8 cellular contexts compared by ENCODE assay signal in genomic region chr7:118214833-118215182, GRCh38. TPM values are rescaled to one million over a fixed set of nuclear protein-coding genes. Genes with fewer than 3 reads are reported as not detected.
DNase-seq lines count a peak whose midpoint lies in the region; ATAC-seq, FAIRE-seq and TF ChIP-seq lines count a peak whose summit lies in the region.

No MANE protein-coding gene starts in this region.

- H4K20me1 ChIP-seq in BLaER1, result no peaks in the 10 kb centered on the region
- no peaks in the 10 kb centered on the region for H4K20me1 ChIP-seq in SU-DHL-6 (ENCODE audit: low read depth, low read length)

- no peaks in the 10 kb centered on the region for H3K36me3 Mint-ChIP-seq in progenitor cell of endocrine pancreas (ENCODE audit: insufficient read depth)

- intact Hi-C loops in kidney (cut with DNase I), result no loop called here

- no peaks in the 10 kb centered on the region for H3K79me2 ChIP-seq in SU-DHL-6 (ENCODE audit: insufficient read depth, low read length)

- H3K4me1 ChIP-seq in BLaER1 (no peaks in the 10 kb centered on the region), kidney (ENCODE audit: control insufficient read depth in 1 of 2, insufficient read depth in 1 of 2, low read depth in 1 of 2, low read length in 2 of 2) (no peaks in the 10 kb centered on the region)

- no peaks in the 10 kb centered on the region for H3F3A ChIP-seq in SU-DHL-6 (ENCODE audit: insufficient read depth)

- H3K9ac ChIP-seq in BLaER1 (peak overlapping the region; percentile 62; the same call in 1 of the 2 replicates), SU-DHL-6 (ENCODE audit: low read length) (peak overlapping the region; percentile 75), kidney (ENCODE audit: low read length in 2 of 2) (peak overlapping the region in 1 of 2 donors; percentile 77)

- ATAC-seq in GM21825 (IDR thresholded peaks at IDR 0.05; ENCODE audit: unreplicated experiment) (peak; percentile 11), GM19467 (IDR thresholded peaks at IDR 0.05; ENCODE audit: unreplicated experiment) (no peak)

- no peak for DNase-seq in kidney
- DNase-seq in progenitor cell of endocrine pancreas (ENCODE audit: low spot score, unreplicated experiment), result no peak
- DNase-seq in OCI-M1 (lab: John Stamatoyannopoulos, UW), result no peak
- no peak for DNase-seq in activated gamma-delta T cell treated with Interleukin-2 at 50 U/mL for 16 hours

- no peak overlapping the region for H3K27ac Mint-ChIP-seq in progenitor cell of endocrine pancreas

- no peaks in the 10 kb centered on the region for H3K9me2 ChIP-seq in SU-DHL-6 (replicated peaks; ENCODE audit: insufficient read depth, low read length)

- no peak for FAIRE-seq in kidney (lab: Jason Lieb, UNC)

- no peak for TF ChIP-seq CTCF in SU-DHL-6 (IDR thresholded peaks at IDR 0.05; ENCODE audit: insufficient read depth, low read length, poor library complexity, severe bottlenecking)
- TF ChIP-seq CTCF in kidney (IDR thresholded peaks at IDR 0.05; ENCODE audit: borderline replicate concordance, extremely low read depth, insufficient read depth), result no peak
- no peak for TF ChIP-seq CTCF in progenitor cell of endocrine pancreas (IDR thresholded peaks at IDR 0.05; ENCODE audit: unreplicated experiment)

- H3K4me1 Mint-ChIP-seq in progenitor cell of endocrine pancreas (ENCODE audit: low read depth), result peaks cover 5% of the 10 kb centered on the region

- H3K4me3 Mint-ChIP-seq in progenitor cell of endocrine pancreas (ENCODE audit: low read depth), result no peak overlapping the region

- no peak overlapping the region for H3K27ac ChIP-seq in BLaER1
- H3K27ac ChIP-seq in SU-DHL-6 (ENCODE audit: low read depth, low read length), result no peak overlapping the region
- peak overlapping the region in 1 of 2 donors; percentile 65 for H3K27ac ChIP-seq in kidney (ENCODE audit: low read depth in 2 of 2, low read length in 2 of 2)

- peak overlapping the region; percentile 94 for H2AFZ ChIP-seq in SU-DHL-6 (ENCODE audit: low read depth, low read length, severe bottlenecking)

- no peaks in the 10 kb centered on the region for H3K9me3 ChIP-seq in BLaER1
- no peaks in the 10 kb centered on the region for H3K9me3 ChIP-seq in SU-DHL-6 (ENCODE audit: insufficient read depth, low read length)
- H3K9me3 ChIP-seq in kidney (ENCODE audit: control insufficient read depth in 1 of 2, low read length in 2 of 2), result no peaks in the 10 kb centered on the region

- H3K4me3 ChIP-seq in BLaER1, result peak overlapping the region; percentile 65
- peak overlapping the region; percentile 87 for H3K4me3 ChIP-seq in SU-DHL-6 (ENCODE audit: insufficient read depth, low read length, poor library complexity, severe bottlenecking)
- peak overlapping the region; percentile 65 to 85 for H3K4me3 ChIP-seq in kidney (ENCODE audit: low read length in 2 of 2)

- peaks cover 5% of the 10 kb centered on the region for H3K9me3 Mint-ChIP-seq in progenitor cell of endocrine pancreas (ENCODE audit: low read depth)

- H3K4me2 ChIP-seq in BLaER1 (peak overlapping the region; percentile 77), SU-DHL-6 (ENCODE audit: low read depth, low read length, poor library complexity, severe bottlenecking) (peak overlapping the region; percentile 89)

- no peaks in the 10 kb centered on the region for H3K27me3 Mint-ChIP-seq in progenitor cell of endocrine pancreas

- H3K27me3 ChIP-seq in BLaER1 (no peaks in the 10 kb centered on the region), SU-DHL-6 (ENCODE audit: low read length) (no peaks in the 10 kb centered on the region)

- no peaks in the 10 kb centered on the region for H3K36me3 ChIP-seq in BLaER1
- no peaks in the 10 kb centered on the region for H3K36me3 ChIP-seq in SU-DHL-6 (ENCODE audit: low read length)
- H3K36me3 ChIP-seq in kidney (ENCODE audit: control insufficient read depth in 1 of 2, insufficient read depth in 2 of 2, low read length in 2 of 2), result no peaks in the 10 kb centered on the region

RNA-seq across cellular contexts. Expression of gene ANKRD7, which starts 9.7 kb away (rescaled TPM):
- total RNA-seq in kidney (3.0 TPM), progenitor cell of endocrine pancreas (not detected in 2 replicates)
- polyA plus RNA-seq in kidney (ENCODE audit: insufficient read depth, low read depth, low replicate concordance), result 1.3 TPM

RNA-seq across cellular contexts. Expression of gene LSM8, which starts 30.8 kb away (rescaled TPM):
- 28.2 TPM for total RNA-seq in kidney
- 27.4 TPM for polyA plus RNA-seq in kidney (ENCODE audit: insufficient read depth, low read depth, low replicate concordance)
- 45.8 and 49.5 TPM in 2 replicates for total RNA-seq in progenitor cell of endocrine pancreas
